8 cellular contexts compared by ENCODE assay signal in the genomic region with DNA sequence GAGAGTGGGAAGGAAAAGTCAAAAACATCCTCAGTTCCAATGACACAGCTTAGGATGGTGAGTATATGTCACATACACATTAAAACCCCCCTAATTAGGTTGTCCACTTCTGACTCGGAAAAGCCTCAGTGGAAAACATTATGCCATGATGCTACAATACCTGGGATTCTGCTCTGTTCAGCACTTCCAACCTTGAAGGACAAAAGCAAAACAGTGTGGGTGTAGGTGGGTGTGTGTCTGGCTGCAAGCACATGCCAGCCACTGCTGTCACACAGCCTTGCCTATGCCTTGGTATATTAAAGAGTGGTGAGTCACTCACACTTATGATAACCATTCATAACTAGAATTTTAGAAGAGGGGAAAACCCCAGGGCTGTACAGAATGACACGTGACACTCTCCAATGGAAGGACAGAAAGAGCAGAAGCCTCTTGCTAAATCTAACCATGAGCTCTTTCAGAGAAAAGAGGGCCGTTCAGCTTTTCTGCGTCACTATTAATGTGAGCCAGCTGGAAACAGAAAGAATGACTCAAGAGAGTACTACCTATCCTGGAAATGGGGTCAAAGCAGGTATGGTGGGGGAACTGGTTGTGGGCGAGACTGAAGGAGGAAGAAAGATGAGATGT.
DNase-seq lines count a peak whose midpoint lies in the region; ATAC-seq and TF ChIP-seq lines count a peak whose summit lies in the region.

No MANE protein-coding gene starts in this region.

- no peak overlapping the region for H3K4me2 ChIP-seq in osteoblast (ENCODE audit: insufficient read depth, low read length)

- H3K27ac ChIP-seq in osteoblast (ENCODE audit: low read depth, low read length) (no peak overlapping the region), psoas muscle (no peak overlapping the region), esophagus muscularis mucosa (replicated peaks in 1 of 4) (no peak overlapping the region)

- H3K36me3 ChIP-seq in osteoblast (ENCODE audit: insufficient read depth, low read length) = no peaks in the 10 kb centered on the region
- H3K36me3 ChIP-seq in psoas muscle (ENCODE audit: insufficient read depth in 1 of 2, low read depth in 1 of 2) = no peaks in the 10 kb centered on the region
- H3K36me3 ChIP-seq in esophagus muscularis mucosa = no peaks in the 10 kb centered on the region

- peak overlapping the region; percentile 28 for H3K4me3 Mint-ChIP-seq in activated CD4-positive, alpha-beta memory T cell treated with anti-CD3 and anti-CD28 coated beads, Interleukin-2, amount 10 ng/mL, durations not matched to agents 7 days and 5 days

- DNase-seq in activated effector memory CD4-positive, alpha-beta T cell treated with anti-CD3 and anti-CD28 coated beads, Interleukin-2, amount 50 U/mL, for 16 hours = peak; percentile 82
- no peak for DNase-seq in activated effector memory CD4-positive, alpha-beta T cell treated with Interleukin-2 at 50 U/mL for 16 hours
- peak; percentile 60 for DNase-seq in activated CD4-positive, alpha-beta memory T cell treated with anti-CD3 and anti-CD28 coated beads, Interleukin-2, amount 10 ng/mL, durations not matched to agents 7 days and 5 days
- DNase-seq in osteoblast (ENCODE audit: insufficient read length, low spot score, missing footprints) = peak; percentile 62
- no peak for DNase-seq in psoas muscle
- no peak for DNase-seq in esophagus muscularis mucosa (ENCODE audit: extremely low spot score)
- DNase-seq in Ammon's horn (ENCODE audit: low spot score) = no peak

- CTCF ChIA-PET in activated CD4-positive, alpha-beta memory T cell treated with anti-CD3 and anti-CD28 coated beads, Interleukin-2, amount 10 ng/mL, durations not matched to agents 7 days and 5 days (lab: Charles Lee) = interaction anchor here (3.2 kb wide), 1 partner anchor 167 kb away, joined by 19 read pairs; the partner anchor contains the start of gene PPA2

- no peak for TF ChIP-seq EP300 in esophagus muscularis mucosa (IDR thresholded peaks at IDR 0.05)

- peak overlapping the region; percentile 79 for H3K27ac Mint-ChIP-seq in activated CD4-positive, alpha-beta memory T cell treated with anti-CD3 and anti-CD28 coated beads, Interleukin-2, amount 10 ng/mL, durations not matched to agents 7 days and 5 days

- TF ChIP-seq POLR2A in esophagus muscularis mucosa (IDR thresholded peaks at IDR 0.05; ENCODE audit: low read depth) = no peak

- peaks cover 26% of the 10 kb centered on the region for H3K4me1 Mint-ChIP-seq in activated CD4-positive, alpha-beta memory T cell treated with anti-CD3 and anti-CD28 coated beads, Interleukin-2, amount 10 ng/mL, durations not matched to agents 7 days and 5 days

- 79 to 84% (median 83%) methylated on average over 5 of the region's 5 CpGs for WGBS in psoas muscle, 3 donors
- 82% methylated on average over 4 of the region's 5 CpGs for WGBS in esophagus muscularis mucosa

- no peaks in the 10 kb centered on the region for H3K9me3 ChIP-seq in osteoblast (ENCODE audit: low read depth, low read length)
- H3K9me3 ChIP-seq in psoas muscle = peaks cover 34% of the 10 kb centered on the region
- H3K9me3 ChIP-seq in esophagus muscularis mucosa = peaks cover 0 to 24% (median 17%) of the 10 kb centered on the region in 4 donors

- H3K9me3 Mint-ChIP-seq in activated CD4-positive, alpha-beta memory T cell treated with anti-CD3 and anti-CD28 coated beads, Interleukin-2, amount 10 ng/mL, durations not matched to agents 7 days and 5 days = peaks cover 12% of the 10 kb centered on the region

- H2AFZ ChIP-seq in osteoblast (ENCODE audit: low read length) = no peak overlapping the region

- no peak overlapping the region for H3K4me3 ChIP-seq in osteoblast (ENCODE audit: insufficient read depth, low read length)
- H3K4me3 ChIP-seq in psoas muscle = no peak overlapping the region
- H3K4me3 ChIP-seq in esophagus muscularis mucosa = no peak overlapping the region

- ATAC-seq in HG03097 (IDR thresholded peaks at IDR 0.05; ENCODE audit: low FRiP score, unreplicated experiment) = peak; percentile 95
- ATAC-seq in psoas muscle = no peak

- no peaks in the 10 kb centered on the region for H3K79me2 ChIP-seq in osteoblast (ENCODE audit: insufficient read depth, low read length)

- intact Hi-C loops in psoas muscle (cut with DNase I) (no loop called here), esophagus muscularis mucosa (cut with DNase I) (no loop called here)

- peaks cover 20% of the 10 kb centered on the region for H3K36me3 Mint-ChIP-seq in activated CD4-positive, alpha-beta memory T cell treated with anti-CD3 and anti-CD28 coated beads, Interleukin-2, amount 10 ng/mL, durations not matched to agents 7 days and 5 days (ENCODE audit: low read depth)

- H3K4me1 ChIP-seq in osteoblast (ENCODE audit: insufficient read depth, low read length) (no peaks in the 10 kb centered on the region), psoas muscle (no peaks in the 10 kb centered on the region), esophagus muscularis mucosa (no peaks in the 10 kb centered on the region)

- H3K27me3 ChIP-seq in osteoblast (ENCODE audit: insufficient read depth, low read length) = no peaks in the 10 kb centered on the region
- no peaks in the 10 kb centered on the region for H3K27me3 ChIP-seq in psoas muscle (ENCODE audit: insufficient read depth in 3 of 3, low read length in 2 of 3)
- H3K27me3 ChIP-seq in esophagus muscularis mucosa = no peaks in the 10 kb centered on the region

- H3K27me3 Mint-ChIP-seq in activated CD4-positive, alpha-beta memory T cell treated with anti-CD3 and anti-CD28 coated beads, Interleukin-2, amount 10 ng/mL, durations not matched to agents 7 days and 5 days = no peaks in the 10 kb centered on the region

- TF ChIP-seq CTCF in osteoblast (IDR thresholded peaks at IDR 0.05; ENCODE audit: extremely low read depth, low read depth, low read length) = no peak
- TF ChIP-seq CTCF in psoas muscle (IDR thresholded peaks at IDR 0.05) = no peak
- no peak for TF ChIP-seq CTCF in esophagus muscularis mucosa (IDR thresholded peaks at IDR 0.05)

- H4K20me1 ChIP-seq in osteoblast (ENCODE audit: insufficient read depth, low read length) = no peaks in the 10 kb centered on the region

- POLR2A ChIA-PET in activated CD4-positive, alpha-beta memory T cell treated with anti-CD3 and anti-CD28 coated beads, Interleukin-2, amount 10 ng/mL, durations not matched to agents 7 days and 5 days (lab: Charles Lee) = interaction anchor here (0.6 to 1.8 kb wide), 3 partner anchors 20 to 375 kb away, joined by 3 to 10 read pairs (median 3); partner anchors contain the start of gene TET2

Comparison
In these comparisons a context has a peak if more than half of its experiments do, and no peak if none do; other contexts are left out.
1. DNase-seq: peak in activated effector memory CD4-positive, alpha-beta T cell treated with anti-CD3 and anti-CD28 coated beads, Interleukin-2, amount 50 U/mL, for 16 hours (single experiment), activated CD4-positive, alpha-beta memory T cell treated with anti-CD3 and anti-CD28 coated beads, Interleukin-2, amount 10 ng/mL, durations not matched to agents 7 days and 5 days (single experiment) and osteoblast (single experiment); none in activated effector memory CD4-positive, alpha-beta T cell treated with Interleukin-2 at 50 U/mL for 16 hours (single experiment), psoas muscle (0 of 2), esophagus muscularis mucosa (single experiment) and Ammon's horn (single experiment).